In the genomic region with DNA sequence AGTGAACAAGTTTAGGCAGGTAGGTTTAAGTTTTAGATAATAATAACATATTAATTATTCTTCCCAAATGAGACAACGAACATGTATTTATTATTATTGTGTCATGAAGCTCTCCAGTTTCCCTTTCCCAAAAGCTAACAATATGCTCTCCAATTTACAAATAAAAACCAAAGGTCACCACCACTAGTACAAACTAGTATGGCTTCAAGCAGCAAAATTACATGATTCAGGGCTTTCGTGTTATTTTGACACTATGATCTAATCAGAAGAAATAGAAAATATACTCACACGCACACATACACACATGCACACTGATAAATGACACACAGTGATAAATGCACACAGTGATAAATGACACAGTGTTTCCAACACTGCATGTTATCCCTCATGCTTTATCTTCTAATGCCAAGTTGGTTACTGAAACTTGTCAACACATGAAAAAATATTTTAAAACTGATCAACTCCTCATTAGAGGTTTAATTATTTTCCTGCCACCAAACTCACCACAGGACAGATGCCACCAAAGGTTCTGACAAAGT, we compare ENCODE assay signal across 3 cellular contexts.
TF ChIP-seq lines count a peak whose summit lies in the region.

No MANE protein-coding gene starts in this region.

TF ChIP-seq in GM23338, 12 proteins besides CTCF, POLR2A, EP300 and RAD21 (continued from another document and continues in another):
- TF ChIP-seq, protein P1, sequence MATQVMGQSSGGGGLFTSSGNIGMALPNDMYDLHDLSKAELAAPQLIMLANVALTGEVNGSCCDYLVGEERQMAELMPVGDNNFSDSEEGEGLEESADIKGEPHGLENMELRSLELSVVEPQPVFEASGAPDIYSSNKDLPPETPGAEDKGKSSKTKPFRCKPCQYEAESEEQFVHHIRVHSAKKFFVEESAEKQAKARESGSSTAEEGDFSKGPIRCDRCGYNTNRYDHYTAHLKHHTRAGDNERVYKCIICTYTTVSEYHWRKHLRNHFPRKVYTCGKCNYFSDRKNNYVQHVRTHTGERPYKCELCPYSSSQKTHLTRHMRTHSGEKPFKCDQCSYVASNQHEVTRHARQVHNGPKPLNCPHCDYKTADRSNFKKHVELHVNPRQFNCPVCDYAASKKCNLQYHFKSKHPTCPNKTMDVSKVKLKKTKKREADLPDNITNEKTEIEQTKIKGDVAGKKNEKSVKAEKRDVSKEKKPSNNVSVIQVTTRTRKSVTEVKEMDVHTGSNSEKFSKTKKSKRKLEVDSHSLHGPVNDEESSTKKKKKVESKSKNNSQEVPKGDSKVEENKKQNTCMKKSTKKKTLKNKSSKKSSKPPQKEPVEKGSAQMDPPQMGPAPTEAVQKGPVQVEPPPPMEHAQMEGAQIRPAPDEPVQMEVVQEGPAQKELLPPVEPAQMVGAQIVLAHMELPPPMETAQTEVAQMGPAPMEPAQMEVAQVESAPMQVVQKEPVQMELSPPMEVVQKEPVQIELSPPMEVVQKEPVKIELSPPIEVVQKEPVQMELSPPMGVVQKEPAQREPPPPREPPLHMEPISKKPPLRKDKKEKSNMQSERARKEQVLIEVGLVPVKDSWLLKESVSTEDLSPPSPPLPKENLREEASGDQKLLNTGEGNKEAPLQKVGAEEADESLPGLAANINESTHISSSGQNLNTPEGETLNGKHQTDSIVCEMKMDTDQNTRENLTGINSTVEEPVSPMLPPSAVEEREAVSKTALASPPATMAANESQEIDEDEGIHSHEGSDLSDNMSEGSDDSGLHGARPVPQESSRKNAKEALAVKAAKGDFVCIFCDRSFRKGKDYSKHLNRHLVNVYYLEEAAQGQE (IDR thresholded peaks at IDR 0.05; ENCODE audit: unreplicated experiment), result no peak
- TF ChIP-seq, protein P2, sequence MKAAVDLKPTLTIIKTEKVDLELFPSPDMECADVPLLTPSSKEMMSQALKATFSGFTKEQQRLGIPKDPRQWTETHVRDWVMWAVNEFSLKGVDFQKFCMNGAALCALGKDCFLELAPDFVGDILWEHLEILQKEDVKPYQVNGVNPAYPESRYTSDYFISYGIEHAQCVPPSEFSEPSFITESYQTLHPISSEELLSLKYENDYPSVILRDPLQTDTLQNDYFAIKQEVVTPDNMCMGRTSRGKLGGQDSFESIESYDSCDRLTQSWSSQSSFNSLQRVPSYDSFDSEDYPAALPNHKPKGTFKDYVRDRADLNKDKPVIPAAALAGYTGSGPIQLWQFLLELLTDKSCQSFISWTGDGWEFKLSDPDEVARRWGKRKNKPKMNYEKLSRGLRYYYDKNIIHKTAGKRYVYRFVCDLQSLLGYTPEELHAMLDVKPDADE (IDR thresholded peaks at IDR 0.05), result no peak

TF ChIP-seq in K562, 482 proteins besides CTCF, POLR2A, EP300 and RAD21 (continued from another document and continues in another):
- TF ChIP-seq DPF2 (IDR thresholded peaks at IDR 0.05) (peak; percentile 53; the same call in 1 of the 2 replicates), CBFA2T3 (IDR thresholded peaks at IDR 0.05) (peak; percentile 39), SMAD1 (IDR thresholded peaks at IDR 0.05; ENCODE audit: low read depth, low read length, partially characterized antibody) (no peak), GTF2E2 (tag; IDR thresholded peaks at IDR 0.05) (no peak), ZNF3 (CRISPR knock-in tag; IDR thresholded peaks at IDR 0.05) (no peak), ZNF41 (CRISPR knock-in tag; conservative IDR thresholded peaks at IDR 0.05) (no peak), GABPA (tag; conservative IDR thresholded peaks at IDR 0.05; ENCODE audit: low read depth) (no peak), CHCHD3 (CRISPR knock-in tag; IDR thresholded peaks at IDR 0.05) (no peak), TCFL5 (CRISPR knock-in tag; conservative IDR thresholded peaks at IDR 0.05) (no peak), XRCC3 (IDR thresholded peaks at IDR 0.05) (no peak), HDAC3 (IDR thresholded peaks at IDR 0.05; ENCODE audit: borderline replicate concordance, partially characterized antibody) (no peak), SMARCA4 (IDR thresholded peaks at IDR 0.05) (no peak), NUFIP1 (IDR thresholded peaks at IDR 0.05; ENCODE audit: partially characterized antibody) (no peak), MTA1 (IDR thresholded peaks at IDR 0.05; ENCODE audit: borderline replicate concordance) (no peak)
- TF ChIP-seq, protein P3, sequence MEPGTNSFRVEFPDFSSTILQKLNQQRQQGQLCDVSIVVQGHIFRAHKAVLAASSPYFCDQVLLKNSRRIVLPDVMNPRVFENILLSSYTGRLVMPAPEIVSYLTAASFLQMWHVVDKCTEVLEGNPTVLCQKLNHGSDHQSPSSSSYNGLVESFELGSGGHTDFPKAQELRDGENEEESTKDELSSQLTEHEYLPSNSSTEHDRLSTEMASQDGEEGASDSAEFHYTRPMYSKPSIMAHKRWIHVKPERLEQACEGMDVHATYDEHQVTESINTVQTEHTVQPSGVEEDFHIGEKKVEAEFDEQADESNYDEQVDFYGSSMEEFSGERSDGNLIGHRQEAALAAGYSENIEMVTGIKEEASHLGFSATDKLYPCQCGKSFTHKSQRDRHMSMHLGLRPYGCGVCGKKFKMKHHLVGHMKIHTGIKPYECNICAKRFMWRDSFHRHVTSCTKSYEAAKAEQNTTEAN (CRISPR knock-in tag; IDR thresholded peaks at IDR 0.05), result no peak
- TF ChIP-seq, protein P4, sequence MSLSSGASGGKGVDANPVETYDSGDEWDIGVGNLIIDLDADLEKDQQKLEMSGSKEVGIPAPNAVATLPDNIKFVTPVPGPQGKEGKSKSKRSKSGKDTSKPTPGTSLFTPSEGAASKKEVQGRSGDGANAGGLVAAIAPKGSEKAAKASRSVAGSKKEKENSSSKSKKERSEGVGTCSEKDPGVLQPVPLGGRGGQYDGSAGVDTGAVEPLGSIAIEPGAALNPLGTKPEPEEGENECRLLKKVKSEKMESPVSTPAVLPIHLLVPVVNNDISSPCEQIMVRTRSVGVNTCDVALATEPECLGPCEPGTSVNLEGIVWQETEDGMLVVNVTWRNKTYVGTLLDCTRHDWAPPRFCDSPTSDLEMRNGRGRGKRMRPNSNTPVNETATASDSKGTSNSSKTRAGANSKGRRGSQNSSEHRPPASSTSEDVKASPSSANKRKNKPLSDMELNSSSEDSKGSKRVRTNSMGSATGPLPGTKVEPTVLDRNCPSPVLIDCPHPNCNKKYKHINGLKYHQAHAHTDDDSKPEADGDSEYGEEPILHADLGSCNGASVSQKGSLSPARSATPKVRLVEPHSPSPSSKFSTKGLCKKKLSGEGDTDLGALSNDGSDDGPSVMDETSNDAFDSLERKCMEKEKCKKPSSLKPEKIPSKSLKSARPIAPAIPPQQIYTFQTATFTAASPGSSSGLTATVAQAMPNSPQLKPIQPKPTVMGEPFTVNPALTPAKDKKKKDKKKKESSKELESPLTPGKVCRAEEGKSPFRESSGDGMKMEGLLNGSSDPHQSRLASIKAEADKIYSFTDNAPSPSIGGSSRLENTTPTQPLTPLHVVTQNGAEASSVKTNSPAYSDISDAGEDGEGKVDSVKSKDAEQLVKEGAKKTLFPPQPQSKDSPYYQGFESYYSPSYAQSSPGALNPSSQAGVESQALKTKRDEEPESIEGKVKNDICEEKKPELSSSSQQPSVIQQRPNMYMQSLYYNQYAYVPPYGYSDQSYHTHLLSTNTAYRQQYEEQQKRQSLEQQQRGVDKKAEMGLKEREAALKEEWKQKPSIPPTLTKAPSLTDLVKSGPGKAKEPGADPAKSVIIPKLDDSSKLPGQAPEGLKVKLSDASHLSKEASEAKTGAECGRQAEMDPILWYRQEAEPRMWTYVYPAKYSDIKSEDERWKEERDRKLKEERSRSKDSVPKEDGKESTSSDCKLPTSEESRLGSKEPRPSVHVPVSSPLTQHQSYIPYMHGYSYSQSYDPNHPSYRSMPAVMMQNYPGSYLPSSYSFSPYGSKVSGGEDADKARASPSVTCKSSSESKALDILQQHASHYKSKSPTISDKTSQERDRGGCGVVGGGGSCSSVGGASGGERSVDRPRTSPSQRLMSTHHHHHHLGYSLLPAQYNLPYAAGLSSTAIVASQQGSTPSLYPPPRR (CRISPR knock-in tag; IDR thresholded peaks at IDR 0.05; ENCODE audit: borderline replicate concordance), result no peak
- TF ChIP-seq, protein P5, sequence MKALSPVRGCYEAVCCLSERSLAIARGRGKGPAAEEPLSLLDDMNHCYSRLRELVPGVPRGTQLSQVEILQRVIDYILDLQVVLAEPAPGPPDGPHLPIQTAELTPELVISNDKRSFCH (CRISPR knock-in tag; IDR thresholded peaks at IDR 0.05), result no peak
- TF ChIP-seq, protein P5 (tag; IDR thresholded peaks at IDR 0.05), result no peak
- TF ChIP-seq, protein P6, sequence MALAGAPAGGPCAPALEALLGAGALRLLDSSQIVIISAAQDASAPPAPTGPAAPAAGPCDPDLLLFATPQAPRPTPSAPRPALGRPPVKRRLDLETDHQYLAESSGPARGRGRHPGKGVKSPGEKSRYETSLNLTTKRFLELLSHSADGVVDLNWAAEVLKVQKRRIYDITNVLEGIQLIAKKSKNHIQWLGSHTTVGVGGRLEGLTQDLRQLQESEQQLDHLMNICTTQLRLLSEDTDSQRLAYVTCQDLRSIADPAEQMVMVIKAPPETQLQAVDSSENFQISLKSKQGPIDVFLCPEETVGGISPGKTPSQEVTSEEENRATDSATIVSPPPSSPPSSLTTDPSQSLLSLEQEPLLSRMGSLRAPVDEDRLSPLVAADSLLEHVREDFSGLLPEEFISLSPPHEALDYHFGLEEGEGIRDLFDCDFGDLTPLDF (CRISPR knock-in tag; IDR thresholded peaks at IDR 0.05), result no peak

TF ChIP-seq in WTC11, 78 proteins besides CTCF, POLR2A, EP300 and RAD21 (continued from another document and continues in another):
- TF ChIP-seq, protein P7, sequence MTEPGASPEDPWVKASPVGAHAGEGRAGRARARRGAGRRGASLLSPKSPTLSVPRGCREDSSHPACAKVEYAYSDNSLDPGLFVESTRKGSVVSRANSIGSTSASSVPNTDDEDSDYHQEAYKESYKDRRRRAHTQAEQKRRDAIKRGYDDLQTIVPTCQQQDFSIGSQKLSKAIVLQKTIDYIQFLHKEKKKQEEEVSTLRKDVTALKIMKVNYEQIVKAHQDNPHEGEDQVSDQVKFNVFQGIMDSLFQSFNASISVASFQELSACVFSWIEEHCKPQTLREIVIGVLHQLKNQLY (CRISPR knock-in tag; IDR thresholded peaks at IDR 0.05), result no peak
- TF ChIP-seq, protein P8, sequence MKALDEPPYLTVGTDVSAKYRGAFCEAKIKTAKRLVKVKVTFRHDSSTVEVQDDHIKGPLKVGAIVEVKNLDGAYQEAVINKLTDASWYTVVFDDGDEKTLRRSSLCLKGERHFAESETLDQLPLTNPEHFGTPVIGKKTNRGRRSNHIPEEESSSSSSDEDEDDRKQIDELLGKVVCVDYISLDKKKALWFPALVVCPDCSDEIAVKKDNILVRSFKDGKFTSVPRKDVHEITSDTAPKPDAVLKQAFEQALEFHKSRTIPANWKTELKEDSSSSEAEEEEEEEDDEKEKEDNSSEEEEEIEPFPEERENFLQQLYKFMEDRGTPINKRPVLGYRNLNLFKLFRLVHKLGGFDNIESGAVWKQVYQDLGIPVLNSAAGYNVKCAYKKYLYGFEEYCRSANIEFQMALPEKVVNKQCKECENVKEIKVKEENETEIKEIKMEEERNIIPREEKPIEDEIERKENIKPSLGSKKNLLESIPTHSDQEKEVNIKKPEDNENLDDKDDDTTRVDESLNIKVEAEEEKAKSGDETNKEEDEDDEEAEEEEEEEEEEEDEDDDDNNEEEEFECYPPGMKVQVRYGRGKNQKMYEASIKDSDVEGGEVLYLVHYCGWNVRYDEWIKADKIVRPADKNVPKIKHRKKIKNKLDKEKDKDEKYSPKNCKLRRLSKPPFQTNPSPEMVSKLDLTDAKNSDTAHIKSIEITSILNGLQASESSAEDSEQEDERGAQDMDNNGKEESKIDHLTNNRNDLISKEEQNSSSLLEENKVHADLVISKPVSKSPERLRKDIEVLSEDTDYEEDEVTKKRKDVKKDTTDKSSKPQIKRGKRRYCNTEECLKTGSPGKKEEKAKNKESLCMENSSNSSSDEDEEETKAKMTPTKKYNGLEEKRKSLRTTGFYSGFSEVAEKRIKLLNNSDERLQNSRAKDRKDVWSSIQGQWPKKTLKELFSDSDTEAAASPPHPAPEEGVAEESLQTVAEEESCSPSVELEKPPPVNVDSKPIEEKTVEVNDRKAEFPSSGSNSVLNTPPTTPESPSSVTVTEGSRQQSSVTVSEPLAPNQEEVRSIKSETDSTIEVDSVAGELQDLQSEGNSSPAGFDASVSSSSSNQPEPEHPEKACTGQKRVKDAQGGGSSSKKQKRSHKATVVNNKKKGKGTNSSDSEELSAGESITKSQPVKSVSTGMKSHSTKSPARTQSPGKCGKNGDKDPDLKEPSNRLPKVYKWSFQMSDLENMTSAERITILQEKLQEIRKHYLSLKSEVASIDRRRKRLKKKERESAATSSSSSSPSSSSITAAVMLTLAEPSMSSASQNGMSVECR (CRISPR knock-in tag; IDR thresholded peaks at IDR 0.05; ENCODE audit: borderline replicate concordance), result no peak
- TF ChIP-seq ZNF671 (CRISPR knock-in tag; IDR thresholded peaks at IDR 0.05), result no peak
- TF ChIP-seq TEAD4 (CRISPR knock-in tag; IDR thresholded peaks at IDR 0.05), result no peak
- TF ChIP-seq, protein P9, sequence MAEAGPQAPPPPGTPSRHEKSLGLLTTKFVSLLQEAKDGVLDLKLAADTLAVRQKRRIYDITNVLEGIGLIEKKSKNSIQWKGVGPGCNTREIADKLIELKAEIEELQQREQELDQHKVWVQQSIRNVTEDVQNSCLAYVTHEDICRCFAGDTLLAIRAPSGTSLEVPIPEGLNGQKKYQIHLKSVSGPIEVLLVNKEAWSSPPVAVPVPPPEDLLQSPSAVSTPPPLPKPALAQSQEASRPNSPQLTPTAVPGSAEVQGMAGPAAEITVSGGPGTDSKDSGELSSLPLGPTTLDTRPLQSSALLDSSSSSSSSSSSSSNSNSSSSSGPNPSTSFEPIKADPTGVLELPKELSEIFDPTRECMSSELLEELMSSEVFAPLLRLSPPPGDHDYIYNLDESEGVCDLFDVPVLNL (CRISPR knock-in tag; IDR thresholded peaks at IDR 0.05; ENCODE audit: borderline replicate concordance, low read depth), result no peak
- no peak for TF ChIP-seq JAZF1 (CRISPR knock-in tag; IDR thresholded peaks at IDR 0.05)
- TF ChIP-seq, protein P10, sequence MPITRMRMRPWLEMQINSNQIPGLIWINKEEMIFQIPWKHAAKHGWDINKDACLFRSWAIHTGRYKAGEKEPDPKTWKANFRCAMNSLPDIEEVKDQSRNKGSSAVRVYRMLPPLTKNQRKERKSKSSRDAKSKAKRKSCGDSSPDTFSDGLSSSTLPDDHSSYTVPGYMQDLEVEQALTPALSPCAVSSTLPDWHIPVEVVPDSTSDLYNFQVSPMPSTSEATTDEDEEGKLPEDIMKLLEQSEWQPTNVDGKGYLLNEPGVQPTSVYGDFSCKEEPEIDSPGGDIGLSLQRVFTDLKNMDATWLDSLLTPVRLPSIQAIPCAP (CRISPR knock-in tag; IDR thresholded peaks at IDR 0.05), result no peak
- TF ChIP-seq, protein P6 (CRISPR knock-in tag; IDR thresholded peaks at IDR 0.05), result no peak
- TF ChIP-seq PRRX2 (CRISPR knock-in tag; IDR thresholded peaks at IDR 0.05), result no peak
